Comparison of ENCODE assay signal across 13 cellular contexts in the genomic region with DNA sequence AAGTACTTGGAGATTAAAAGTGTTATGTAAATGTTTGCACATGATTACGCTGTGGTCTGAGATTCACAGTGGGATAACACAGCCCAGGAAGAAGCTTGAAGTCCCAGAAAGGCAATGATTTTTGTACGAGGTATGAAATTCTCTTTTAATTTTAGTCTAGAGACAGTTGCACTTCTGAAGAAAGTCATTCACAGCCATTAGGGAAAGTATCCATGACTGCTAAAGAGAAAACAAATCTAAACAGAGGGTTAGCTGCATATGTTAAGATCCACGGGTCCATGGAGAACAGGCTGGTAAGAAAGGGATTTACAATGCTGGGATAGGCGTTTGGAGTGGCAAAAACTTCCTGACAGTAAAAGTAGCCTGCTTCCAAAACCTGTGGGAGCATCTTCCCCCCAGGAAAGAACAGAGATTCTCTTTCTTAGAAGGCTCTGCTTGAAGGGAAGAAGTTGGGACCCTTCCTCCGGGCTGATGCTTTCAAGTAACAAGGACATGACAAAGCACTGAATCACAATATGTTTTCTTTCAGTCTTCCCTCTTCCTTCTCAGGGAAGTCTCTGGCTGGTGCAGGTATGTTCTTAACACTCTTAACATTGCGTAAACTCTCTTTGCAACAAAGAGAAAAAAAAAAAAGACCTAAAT.
DNase-seq lines count a peak whose midpoint lies in the region; ATAC-seq, FAIRE-seq and TF ChIP-seq lines count a peak whose summit lies in the region.
"Had no signal": no experiment of that assay in that cellular context is flagged by ENCODE, and none has a peak within 500 bp of the region (broad histone marks: within the 10 kb centered on the region; RNA-seq: fewer than 3 reads in every experiment).

No MANE protein-coding gene starts in this region.

- no peak overlapping the region for H2AK5ac ChIP-seq in H1 (ENCODE audit: low read depth, low read length)

- H3K9me3 ChIP-seq in H1 (ENCODE audit: insufficient read depth in 2 of 2, low read depth in 1 of 2, low read length in 1 of 2) (no peaks in the 10 kb centered on the region), lung (ENCODE audit: control insufficient read depth in 2 of 2, insufficient read depth in 1 of 2, low read length in 1 of 2) (no peaks in the 10 kb centered on the region), suprapubic skin (no peaks in the 10 kb centered on the region)

- H4K8ac ChIP-seq in H1 (ENCODE audit: extremely low read depth, insufficient read depth, low read length): no peak overlapping the region

- no peak for TF ChIP-seq CTCF in H1 (IDR thresholded peaks at IDR 0.05; ENCODE audit: control extremely low read depth in 1 of 3, insufficient read depth in 1 of 3, low read depth in 1 of 3, low read length in 3 of 3)
- TF ChIP-seq CTCF in lung (IDR thresholded peaks at IDR 0.05; ENCODE audit: control extremely low read depth, extremely low read depth): no peak
- no peak for TF ChIP-seq CTCF in suprapubic skin (IDR thresholded peaks at IDR 0.05)
- TF ChIP-seq CTCF in GM13976 (IDR thresholded peaks at IDR 0.05; ENCODE audit: borderline replicate concordance, control extremely low read depth, extremely low read depth, insufficient read depth, missing control alignments): no peak

- peak overlapping the region; percentile 43; the same call in 1 of the 2 replicates for H2BK20ac ChIP-seq in H1 (ENCODE audit: low read length)

- H3K79me1 ChIP-seq in H1 (ENCODE audit: low read depth, low read length): no peaks in the 10 kb centered on the region

- H3K56ac ChIP-seq in H1 (replicated peaks; ENCODE audit: insufficient read length, low read depth, low read length): no peak overlapping the region

- TF ChIP-seq EP300 in H1 (IDR thresholded peaks at IDR 0.05; ENCODE audit: borderline replicate concordance in 1 of 2, low read depth in 2 of 2, low read length in 2 of 2): no peak
- TF ChIP-seq EP300 in suprapubic skin (IDR thresholded peaks at IDR 0.05): no peak

- H3K27me3 ChIP-seq in H1 (replicated peaks in 1 of 4; ENCODE audit: control insufficient read depth in 3 of 4, extremely low read depth in 1 of 4, insufficient read depth in 3 of 4, low read length in 3 of 4): no peaks in the 10 kb centered on the region
- H3K27me3 ChIP-seq in lung (ENCODE audit: control insufficient read depth, insufficient read depth): no peaks in the 10 kb centered on the region
- no peaks in the 10 kb centered on the region for H3K27me3 ChIP-seq in suprapubic skin

- in situ Hi-C loops in GM13976 (cut with MboI; ENCODE audit: low sequenced_read_pairs, unreplicated experiment): no loop called here

- H3K23me2 ChIP-seq in H1 (ENCODE audit: low read depth, low read length): peaks cover 5% of the 10 kb centered on the region; the same call in 1 of the 2 replicates

- DNase-seq in LHCN-M2 (ENCODE audit: low read depth) (peak; percentile 12), H1 (ENCODE audit: low read depth in 1 of 2, low spot score in 2 of 2) (no peak), lung (ENCODE audit: low spot score) (no peak), suprapubic skin (ENCODE audit: low spot score in 2 of 2) (no peak), cerebellar nuclear complex (lab: John Stamatoyannopoulos, UW) (no peak), GM13976 (ENCODE audit: low spot score) (no peak)
- DNase-seq in activated naive CD4-positive, alpha-beta T cell treated with Interleukin-2 at 50 U/mL for 16 hours: no peak
- DNase-seq in activated CD4-positive, CD25-positive, alpha-beta regulatory T cell treated with anti-CD3 and anti-CD28 coated beads, Interleukin-2, amount 50 U/mL, for 72 hours: no peak
- DNase-seq: activated gamma-delta T cell; CD8-positive, alpha-beta memory T cell; NCI-H2171; stimulated activated naive CD4-positive, alpha-beta T cell had no signal

- no peak overlapping the region for H4K91ac ChIP-seq in H1 (replicated peaks; ENCODE audit: insufficient read length, low read length)

- no peak overlapping the region; the same call in 1 of the 2 replicates for H3K27ac ChIP-seq in H1 (ENCODE audit: low read depth, low read length)
- peak overlapping the region; percentile 60 to 88 for H3K27ac ChIP-seq in lung (ENCODE audit: low read depth in 1 of 2, low read length in 1 of 2)
- peak overlapping the region; percentile 81 for H3K27ac ChIP-seq in suprapubic skin

- no peak overlapping the region for H2BK120ac ChIP-seq in H1 (replicated peaks; ENCODE audit: low read depth, low read length)

- H3K14ac ChIP-seq in H1 (ENCODE audit: insufficient read length): no peak overlapping the region

- TF ChIP-seq POLR2A in H1 (IDR thresholded peaks at IDR 0.05; ENCODE audit: control extremely low read depth in 1 of 2, low read depth in 2 of 2, low read length in 2 of 2): no peak
- no peak for TF ChIP-seq POLR2A in suprapubic skin (IDR thresholded peaks at IDR 0.05)

- H3K9ac ChIP-seq in H1 (replicated peaks in 1 of 4; ENCODE audit: extremely low read depth in 1 of 4, low read depth in 3 of 4, low read length in 3 of 4): no peak overlapping the region

- no peak overlapping the region for H3K18ac ChIP-seq in H1 (ENCODE audit: extremely low read depth, low read length)

- no peak for TF ChIP-seq RAD21 in H1 (IDR thresholded peaks at IDR 0.05 in 1 of 2, conservative IDR thresholded peaks at IDR 0.05 in 1 of 2; ENCODE audit: low read depth in 2 of 2, low read length in 2 of 2)

- no peak overlapping the region for H4K5ac ChIP-seq in H1 (ENCODE audit: insufficient read length, low read depth, low read length)

- no peaks in the 10 kb centered on the region for H4K20me1 ChIP-seq in H1 (replicated peaks in 1 of 2; ENCODE audit: control insufficient read depth in 1 of 2, insufficient read depth in 2 of 2, low read length in 2 of 2)

- H3K4me2 ChIP-seq in H1 (ENCODE audit: insufficient read depth in 1 of 2, low read depth in 2 of 2, low read length in 2 of 2): peak overlapping the region; percentile 35 to 64; a peak in 2 of 4 replicates

- no peaks in the 10 kb centered on the region; a peak in 1 of 8 replicates for H3K36me3 ChIP-seq in H1 (ENCODE audit: control insufficient read depth in 2 of 4, insufficient read depth in 4 of 4, low read length in 3 of 4)
- no peaks in the 10 kb centered on the region for H3K36me3 ChIP-seq in lung (ENCODE audit: control insufficient read depth in 2 of 2, insufficient read depth in 2 of 2, low read length in 2 of 2)
- H3K36me3 ChIP-seq in suprapubic skin: no peaks in the 10 kb centered on the region

- peak; percentile 13 for FAIRE-seq in H1 (lab: Jason Lieb, UNC)

- WGBS in H1 (ENCODE audit: extremely low coverage in 1 of 2, insufficient coverage in 1 of 2, insufficient read length in 1 of 2, insufficient replicate concordance in 2 of 2, low coverage in 1 of 2, low lambda C conversion rate in 2 of 2, missing lambda C conversion rate in 1 of 2), 2 experiments: 40% methylated on average over 6 of the region's 6 CpGs; no CpG with 5 or more reads in 1 of the 2 experiments
- 36 to 60% methylated on average over 6 of the region's 6 CpGs for WGBS in lung, 2 donors
- 41% methylated on average over 6 of the region's 6 CpGs for whole genome bisulfite sequencing in suprapubic skin

- H3K4ac ChIP-seq in H1 (replicated peaks; ENCODE audit: insufficient read length, low read depth, low read length): no peak overlapping the region

- H3K4me1 ChIP-seq in H1 (replicated peaks in 1 of 4; ENCODE audit: control insufficient read depth in 3 of 4, insufficient read depth in 4 of 4, low read length in 3 of 4) (peaks cover 8 to 20% (median 16%) of the 10 kb centered on the region in 4 experiments), lung (ENCODE audit: control insufficient read depth in 2 of 2, insufficient read depth in 2 of 2, low read length in 2 of 2) (peaks cover 2 to 17% of the 10 kb centered on the region in 2 donors), suprapubic skin (peaks cover 24% of the 10 kb centered on the region)

- no peak overlapping the region for H3K4me3 ChIP-seq in H1 (ENCODE audit: extremely low read depth in 1 of 4, insufficient read depth in 2 of 4, low read depth in 3 of 4, low read length in 4 of 4)
- no peak overlapping the region for H3K4me3 ChIP-seq in lung
- peak overlapping the region; percentile 30 for H3K4me3 ChIP-seq in suprapubic skin

- H2BK5ac ChIP-seq in H1 (ENCODE audit: low read depth, low read length): no peak overlapping the region

- peak; percentile 24 for ATAC-seq in lung (ENCODE audit: insufficient read depth, low FRiP score)
- ATAC-seq: left lobe of liver had no signal

- H2BK12ac ChIP-seq in H1 (ENCODE audit: low read depth, low read length): no peak overlapping the region; the same call in 1 of the 2 replicates

- no peak overlapping the region for H3K23ac ChIP-seq in H1 (ENCODE audit: insufficient read length)

- POLR2A ChIA-PET in H1 (lab: Charles Lee; ENCODE audit: partially characterized antibody): no interaction called here

- H3K79me2 ChIP-seq in H1 (ENCODE audit: control insufficient read depth in 1 of 2, insufficient read depth in 2 of 2, low read length in 2 of 2): no peaks in the 10 kb centered on the region

- H2BK15ac ChIP-seq in H1 (ENCODE audit: low read length): no peak overlapping the region

- peak overlapping the region; percentile 3; the same call in 1 of the 2 replicates for H2AFZ ChIP-seq in H1 (ENCODE audit: low read length)

- CTCF ChIA-PET in H1 (lab: Charles Lee; ENCODE audit: partially characterized antibody): interaction anchor here (0.6 to 1.5 kb wide), 4 partner anchors 13 to 664 kb away, joined by 3 to 5 read pairs (median 3); no protein-coding TSS in a partner anchor

TF ChIP-seq in H1, 55 proteins besides CTCF, POLR2A, EP300 and RAD21:
- TF ChIP-seq CEBPB (IDR thresholded peaks at IDR 0.05; ENCODE audit: low read depth, low read length) (peak; percentile 66; the same call in 1 of the 2 replicates), YY1 (IDR thresholded peaks at IDR 0.05; ENCODE audit: low read depth, low read length) (no peak)
TF ChIP-seq in H1: peak in this region for 1.
